In genomic region chr15:44718180-44718926, GRCh38 we compare ENCODE assay signal across 1 cellular context.
TF ChIP-seq lines count a peak whose summit lies in the region.

No MANE protein-coding gene starts in this region.

TF ChIP-seq in HepG2, 621 proteins besides CTCF, POLR2A, EP300 and RAD21:
- TF ChIP-seq ARHGAP35 (CRISPR knock-in tag; IDR thresholded peaks at IDR 0.05; ENCODE audit: borderline replicate concordance) (no peak), RBFOX2 (IDR thresholded peaks at IDR 0.05; ENCODE audit: low read depth, low read length) (0 out of 2 replicates have a peak, but pooled peaks have one; percentile 32)
